In the genomic region with DNA sequence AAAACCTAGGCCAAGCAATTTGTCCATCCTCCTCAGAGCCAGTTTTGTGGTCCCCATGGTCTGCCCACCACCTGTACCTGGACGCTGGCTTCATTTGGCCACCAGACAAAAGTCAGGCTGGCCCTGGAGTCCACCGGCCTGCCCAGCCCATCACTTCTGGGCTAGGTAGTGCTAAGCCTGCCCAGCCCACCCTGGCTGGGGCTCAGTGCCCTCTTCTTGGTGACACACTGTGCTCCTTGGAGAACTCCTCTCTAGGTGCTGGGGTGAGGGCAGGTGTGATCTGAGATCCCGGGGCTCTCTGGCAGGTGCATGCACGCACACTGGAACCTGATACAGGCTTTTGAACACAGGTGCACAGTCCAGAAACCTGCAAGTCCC, we compare ENCODE assay signal across 10 cellular contexts. TPM values are rescaled to one million over a fixed set of nuclear protein-coding genes. Genes with fewer than 3 reads are reported as not detected.
DNase-seq lines count a peak whose midpoint lies in the region; ATAC-seq, FAIRE-seq and TF ChIP-seq lines count a peak whose summit lies in the region.
"Had no signal": no experiment of that assay in that cellular context is flagged by ENCODE, and none has a peak within 500 bp of the region (broad histone marks: within the 10 kb centered on the region; RNA-seq: fewer than 3 reads in every experiment).

No MANE protein-coding gene starts in this region.

- WGBS in HepG2 (ENCODE audit: low lambda C conversion rate) = 0% methylated on average over 3 of the region's 4 CpGs

- H3K4me3 Mint-ChIP-seq in activated naive CD4-positive, alpha-beta T cell treated with anti-CD3 and anti-CD28 coated beads, Interleukin-2, amount 50 U/mL, for 24 hours = peak overlapping the region; percentile 88
- H3K4me3 Mint-ChIP-seq in activated naive CD8-positive, alpha-beta T cell treated with anti-CD3 and anti-CD28 coated beads, Interleukin-2, amount 10 ng/mL, durations not matched to agents 7 days and 5 days = peak overlapping the region; percentile 88
- peak overlapping the region; percentile 91 for H3K4me3 Mint-ChIP-seq in type B pancreatic cell

- TF ChIP-seq POLR2A in HepG2 (IDR thresholded peaks at IDR 0.05; ENCODE audit: insufficient read depth in 1 of 2, low read depth in 2 of 2, low read length in 2 of 2) = no peak

- peak overlapping the region; percentile 77 to 97 (median 94) for H3K4me3 ChIP-seq in HepG2 (replicated peaks in 1 of 3; ENCODE audit: insufficient read depth in 1 of 3, low read depth in 2 of 3, low read length in 3 of 3)

- peaks cover 4% of the 10 kb centered on the region; the same call in 1 of the 2 replicates for H4K20me1 ChIP-seq in HepG2 (ENCODE audit: insufficient read depth, low read length)

- no peak for FAIRE-seq in HepG2 (lab: Jason Lieb, UNC)
- FAIRE-seq: pancreas had no signal

- no peak for DNase-seq in activated naive CD4-positive, alpha-beta T cell treated with Interleukin-2 at 50 U/mL for 16 hours
- DNase-seq in activated naive CD8-positive, alpha-beta T cell treated with anti-CD3 and anti-CD28 coated beads, Interleukin-2, amount 10 ng/mL, durations not matched to agents 7 days and 5 days = peak; percentile 31
- DNase-seq in HepG2 (ENCODE audit: low spot score) (no peak), type B pancreatic cell (ENCODE audit: extremely low spot score, unreplicated experiment) (no peak), caudate nucleus (lab: John Stamatoyannopoulos, UW) (no peak), kidney glomerular epithelial cell (lab: John Stamatoyannopoulos, UW) (no peak)
- DNase-seq: central memory CD4-positive, alpha-beta T cell; pancreas had no signal

- BruUV-seq in HepG2 (replicated peaks; lab: Mats Ljungman, UMichigan) = TSS peak; percentile 96

- H3K36me3 Mint-ChIP-seq in activated naive CD4-positive, alpha-beta T cell treated with anti-CD3 and anti-CD28 coated beads, Interleukin-2, amount 50 U/mL, for 24 hours = peaks cover 2% of the 10 kb centered on the region
- peaks cover 3% of the 10 kb centered on the region for H3K36me3 Mint-ChIP-seq in activated naive CD8-positive, alpha-beta T cell treated with anti-CD3 and anti-CD28 coated beads, Interleukin-2, amount 10 ng/mL, durations not matched to agents 7 days and 5 days
- peaks cover 6% of the 10 kb centered on the region for H3K36me3 Mint-ChIP-seq in type B pancreatic cell

- H3K27ac Mint-ChIP-seq in activated naive CD4-positive, alpha-beta T cell treated with anti-CD3 and anti-CD28 coated beads, Interleukin-2, amount 50 U/mL, for 24 hours = no peak overlapping the region
- H3K27ac Mint-ChIP-seq in activated naive CD8-positive, alpha-beta T cell treated with anti-CD3 and anti-CD28 coated beads, Interleukin-2, amount 10 ng/mL, durations not matched to agents 7 days and 5 days = peak overlapping the region; percentile 84
- H3K27ac Mint-ChIP-seq in type B pancreatic cell = no peak overlapping the region

- POLR2A ChIA-PET in activated naive CD8-positive, alpha-beta T cell treated with anti-CD3 and anti-CD28 coated beads, Interleukin-2, amount 10 ng/mL, durations not matched to agents 7 days and 5 days (lab: Charles Lee) = interaction anchor here (1.0 kb wide), 1 partner anchor 15 kb away, joined by 4 read pairs; the partner anchor contains the start of gene TYSND1
- POLR2A ChIA-PET in HepG2 (lab: Yijun Ruan, JAX) = interaction anchor here (0.7 to 10.3 kb wide), 13 partner anchors 13 to 274 kb away, joined by 3 to 109 read pairs (median 4); partner anchors contain the start of genes PPA1, SAR1A and TYSND1

- H3K27me3 ChIP-seq in HepG2 (ENCODE audit: control insufficient read depth in 1 of 2, insufficient read depth in 2 of 2, low read length in 2 of 2) = no peaks in the 10 kb centered on the region; a peak in 1 of 5 replicates
- H3K27me3 ChIP-seq: pancreas had no signal

- TF ChIP-seq EP300 in HepG2 (IDR thresholded peaks at IDR 0.05; ENCODE audit: low read depth in 2 of 2, low read length in 2 of 2) = no peak
- TF ChIP-seq EP300 in HepG2 (CRISPR knock-in tag; IDR thresholded peaks at IDR 0.05; ENCODE audit: borderline replicate concordance) = no peak

- H3K9ac ChIP-seq in HepG2 (ENCODE audit: insufficient read depth, low read depth, low read length) = peak overlapping the region; percentile 90

- H3K4me1 ChIP-seq in HepG2 (ENCODE audit: insufficient read depth, low read length) = peaks cover 54% of the 10 kb centered on the region

- H3K4me2 ChIP-seq in HepG2 (ENCODE audit: low read depth, low read length) = peak overlapping the region; percentile 99

- peaks cover 2 to 14% of the 10 kb centered on the region in 2 experiments; a peak in 3 of 5 replicates for H3K36me3 ChIP-seq in HepG2 (replicated peaks in 1 of 2; ENCODE audit: control insufficient read depth in 1 of 2, insufficient read depth in 2 of 2, low read length in 2 of 2)
- H3K36me3 ChIP-seq: pancreas had no signal

- intact Hi-C loops in HepG2 (cut with micrococcal nuclease; ENCODE audit: unreplicated experiment) = no loop called here

- ATAC-seq in activated naive CD8-positive, alpha-beta T cell treated with anti-CD3 and anti-CD28 coated beads, Interleukin-2, amount 10 ng/mL, durations not matched to agents 7 days and 5 days (ENCODE audit: low read depth) = no peak
- ATAC-seq in HepG2 (peak; percentile 27), HG03457 (IDR thresholded peaks at IDR 0.05; ENCODE audit: unreplicated experiment) (no peak)

- H3K27me3 Mint-ChIP-seq in activated naive CD4-positive, alpha-beta T cell treated with anti-CD3 and anti-CD28 coated beads, Interleukin-2, amount 50 U/mL, for 24 hours = no peaks in the 10 kb centered on the region
- H3K27me3 Mint-ChIP-seq in activated naive CD8-positive, alpha-beta T cell treated with anti-CD3 and anti-CD28 coated beads, Interleukin-2, amount 10 ng/mL, durations not matched to agents 7 days and 5 days = no peaks in the 10 kb centered on the region
- H3K27me3 Mint-ChIP-seq in type B pancreatic cell = peaks cover 13% of the 10 kb centered on the region

- no peak for TF ChIP-seq CTCF in HepG2 (CRISPR knock-in tag; IDR thresholded peaks at IDR 0.05)
- TF ChIP-seq CTCF in type B pancreatic cell (conservative IDR thresholded peaks at IDR 0.05) = no peak

- H3K27ac ChIP-seq in HepG2 (ENCODE audit: extremely low read length, insufficient read depth, low read length) (peak overlapping the region; percentile 97), caudate nucleus (ENCODE audit: low read depth, low read length) (no peak overlapping the region)

- H3K9me3 Mint-ChIP-seq in activated naive CD4-positive, alpha-beta T cell treated with anti-CD3 and anti-CD28 coated beads, Interleukin-2, amount 50 U/mL, for 24 hours = no peaks in the 10 kb centered on the region
- no peaks in the 10 kb centered on the region for H3K9me3 Mint-ChIP-seq in activated naive CD8-positive, alpha-beta T cell treated with anti-CD3 and anti-CD28 coated beads, Interleukin-2, amount 10 ng/mL, durations not matched to agents 7 days and 5 days
- no peaks in the 10 kb centered on the region for H3K9me3 Mint-ChIP-seq in type B pancreatic cell

- no peak for TF ChIP-seq RAD21 in HepG2 (CRISPR knock-in tag; IDR thresholded peaks at IDR 0.05)

- H3K79me2 ChIP-seq in HepG2 (ENCODE audit: insufficient read depth, low read length) = peaks cover 48% of the 10 kb centered on the region

- H2AFZ ChIP-seq in HepG2 (ENCODE audit: low read length) = no peak overlapping the region

- peaks cover 23% of the 10 kb centered on the region for H3K4me1 Mint-ChIP-seq in activated naive CD4-positive, alpha-beta T cell treated with anti-CD3 and anti-CD28 coated beads, Interleukin-2, amount 50 U/mL, for 24 hours
- H3K4me1 Mint-ChIP-seq in activated naive CD8-positive, alpha-beta T cell treated with anti-CD3 and anti-CD28 coated beads, Interleukin-2, amount 10 ng/mL, durations not matched to agents 7 days and 5 days = peaks cover 27% of the 10 kb centered on the region
- H3K4me1 Mint-ChIP-seq in type B pancreatic cell (ENCODE audit: unreplicated experiment) = peaks cover 15% of the 10 kb centered on the region

- H3K9me3 ChIP-seq in HepG2 (ENCODE audit: low read length) = no peaks in the 10 kb centered on the region
- H3K9me3 ChIP-seq: pancreas had no signal

- in situ Hi-C loops in HepG2 (cut with HindIII; ENCODE audit: extremely low pct_ligation_motif_present, low pct_unique_long_range_greater_than_20kb) = no loop called here

- CTCF ChIA-PET in HepG2 (lab: Yijun Ruan, JAX; ENCODE audit: low intra/inter-chr PET ratio, low total read pairs) = interaction anchor here (1.2 to 1.7 kb wide), 2 partner anchors 15 kb away, joined by 4 to 5 read pairs; partner anchors contain the start of gene TYSND1

RNA-seq across cellular contexts. Expression of gene AIFM2, which starts 1.1 kb away (rescaled TPM):
- total RNA-seq in activated naive CD8-positive, alpha-beta T cell treated with anti-CD3 and anti-CD28 coated beads, Interleukin-2, amount 10 ng/mL, durations not matched to agents 7 days and 5 days = 1 to 10 TPM; 7.3 to 7.9 TPM
- total RNA-seq in HepG2 (2016; rRNA removed; fragmentation: Illumina TruSeq; extraction: Trizol) (20.3 and 29.6 TPM in 2 replicates), type B pancreatic cell (ENCODE audit: low replicate concordance) (5.8 and 8.9 TPM in 2 replicates)
- 5.3 and 5.8 TPM in 2 replicates for total RNA-seq in HepG2 (2016; cell fraction: cytosol; rRNA removed; fragmentation: Illumina TruSeq; extraction: Trizol; ENCODE audit: low read depth)
- total RNA-seq in HepG2 (2016; cell fraction: insoluble cytoplasmic fraction; rRNA removed; fragmentation: Illumina TruSeq; extraction: Trizol) = 20.5 and 28.1 TPM in 2 replicates
- 15.5 and 15.7 TPM in 2 replicates for total RNA-seq in HepG2 (2016; cell fraction: membrane; rRNA removed; fragmentation: Illumina TruSeq; extraction: Trizol)
- 19.1 and 21.7 TPM in 2 replicates for total RNA-seq in HepG2 (2016; cell fraction: nucleus; rRNA removed; fragmentation: Illumina TruSeq; extraction: Trizol)
- 29.5 and 36.9 TPM in 2 replicates for polyA plus RNA-seq in HepG2 (2011; rRNA removed)
- 33.7 and 37.4 TPM in 2 replicates for polyA plus RNA-seq in HepG2 (2011; cell fraction: cytosol; rRNA removed)
- polyA plus RNA-seq in HepG2 (2011; cell fraction: nucleus; rRNA removed) = 23.7 and 28.1 TPM in 2 replicates
- 17.3 and 23.0 TPM in 2 replicates for polyA plus RNA-seq in HepG2 (2012)
- 14.4 and 15.8 TPM in 2 replicates for polyA plus RNA-seq in HepG2 (2016; cell fraction: cytosol; fragmentation: Illumina TruSeq; extraction: Trizol; ENCODE audit: low read depth)
- polyA plus RNA-seq in HepG2 (2016; cell fraction: insoluble cytoplasmic fraction; fragmentation: Illumina TruSeq; extraction: Trizol; ENCODE audit: low read depth) = 62.5 and 67.2 TPM in 2 replicates
- polyA plus RNA-seq in HepG2 (2016; cell fraction: membrane; fragmentation: Illumina TruSeq; extraction: Trizol; ENCODE audit: low read depth) = 20.3 and 20.6 TPM in 2 replicates
- 51.6 and 53.4 TPM in 2 replicates for polyA plus RNA-seq in HepG2 (2016; cell fraction: nucleus; fragmentation: Illumina TruSeq; extraction: Trizol; ENCODE audit: insufficient read depth, low read depth)
- polyA minus RNA-seq in HepG2 (2011; rRNA and poly(A)+ RNA removed; ENCODE audit: low replicate concordance) = 21.2 and 33.7 TPM in 2 replicates
- 10.0 and 12.4 TPM in 2 replicates for polyA minus RNA-seq in HepG2 (2011; cell fraction: cytosol; rRNA and poly(A)+ RNA removed)
- polyA minus RNA-seq in HepG2 (2011; cell fraction: nucleus; rRNA and poly(A)+ RNA removed) = 15.5 and 16.9 TPM in 2 replicates

RNA-seq across cellular contexts. Expression of gene TYSND1, which starts 15.0 kb away (rescaled TPM):
- total RNA-seq in activated naive CD8-positive, alpha-beta T cell treated with anti-CD3 and anti-CD28 coated beads, Interleukin-2, amount 10 ng/mL, durations not matched to agents 7 days and 5 days = 10 to 100 TPM; 18.4 to 19.0 TPM
- total RNA-seq in HepG2 (2016; rRNA removed; fragmentation: Illumina TruSeq; extraction: Trizol) = 6.8 and 8.9 TPM in 2 replicates
- total RNA-seq in HepG2 (2016; cell fraction: cytosol; rRNA removed; fragmentation: Illumina TruSeq; extraction: Trizol; ENCODE audit: low read depth) = 2.8 and 2.9 TPM in 2 replicates
- 6.9 and 8.5 TPM in 2 replicates for total RNA-seq in HepG2 (2016; cell fraction: insoluble cytoplasmic fraction; rRNA removed; fragmentation: Illumina TruSeq; extraction: Trizol)
- total RNA-seq in HepG2 (2016; cell fraction: membrane; rRNA removed; fragmentation: Illumina TruSeq; extraction: Trizol) = 4.6 and 5.0 TPM in 2 replicates
- 8.5 and 8.7 TPM in 2 replicates for total RNA-seq in HepG2 (2016; cell fraction: nucleus; rRNA removed; fragmentation: Illumina TruSeq; extraction: Trizol)
- 3.3 and 4.6 TPM in 2 replicates for polyA plus RNA-seq in HepG2 (2011; rRNA removed)
- 2.7 and 3.0 TPM in 2 replicates for polyA plus RNA-seq in HepG2 (2011; cell fraction: cytosol; rRNA removed)
- polyA plus RNA-seq in HepG2 (2011; cell fraction: nucleus; rRNA removed) = 9.5 and 11.8 TPM in 2 replicates
- 3.2 and 4.1 TPM in 2 replicates for polyA plus RNA-seq in HepG2 (2012)
- polyA plus RNA-seq in HepG2 (2016; cell fraction: cytosol; fragmentation: Illumina TruSeq; extraction: Trizol; ENCODE audit: low read depth) = 1.8 and 2.0 TPM in 2 replicates
- 5.6 and 5.9 TPM in 2 replicates for polyA plus RNA-seq in HepG2 (2016; cell fraction: insoluble cytoplasmic fraction; fragmentation: Illumina TruSeq; extraction: Trizol; ENCODE audit: low read depth)
- polyA plus RNA-seq in HepG2 (2016; cell fraction: membrane; fragmentation: Illumina TruSeq; extraction: Trizol; ENCODE audit: low read depth) = 2.8 and 3.0 TPM in 2 replicates
- 13.4 and 14.6 TPM in 2 replicates for polyA plus RNA-seq in HepG2 (2016; cell fraction: nucleus; fragmentation: Illumina TruSeq; extraction: Trizol; ENCODE audit: insufficient read depth, low read depth)
- polyA minus RNA-seq in HepG2 (2011; rRNA and poly(A)+ RNA removed; ENCODE audit: low replicate concordance) = 6.5 and 19.5 TPM in 2 replicates
- 2.1 and 3.2 TPM in 2 replicates for polyA minus RNA-seq in HepG2 (2011; cell fraction: cytosol; rRNA and poly(A)+ RNA removed)
- polyA minus RNA-seq in HepG2 (2011; cell fraction: nucleus; rRNA and poly(A)+ RNA removed) = 4.1 and 4.4 TPM in 2 replicates
- total RNA-seq in type B pancreatic cell (ENCODE audit: low replicate concordance) = 17.5 and 18.1 TPM in 2 replicates

RNA-seq across cellular contexts. Expression of gene SAR1A, which starts 38.8 kb away (rescaled TPM):
- 100 to 1,000 TPM; 131 to 134 TPM for total RNA-seq in activated naive CD8-positive, alpha-beta T cell treated with anti-CD3 and anti-CD28 coated beads, Interleukin-2, amount 10 ng/mL, durations not matched to agents 7 days and 5 days
- 104 and 117 TPM in 2 replicates for total RNA-seq in HepG2 (2016; rRNA removed; fragmentation: Illumina TruSeq; extraction: Trizol)
- total RNA-seq in HepG2 (2016; cell fraction: cytosol; rRNA removed; fragmentation: Illumina TruSeq; extraction: Trizol; ENCODE audit: low read depth) = 53.7 and 67.8 TPM in 2 replicates
- total RNA-seq in HepG2 (2016; cell fraction: insoluble cytoplasmic fraction; rRNA removed; fragmentation: Illumina TruSeq; extraction: Trizol) = 98.6 and 118 TPM in 2 replicates
- total RNA-seq in HepG2 (2016; cell fraction: membrane; rRNA removed; fragmentation: Illumina TruSeq; extraction: Trizol) = 40.3 and 46.7 TPM in 2 replicates
- total RNA-seq in HepG2 (2016; cell fraction: nucleus; rRNA removed; fragmentation: Illumina TruSeq; extraction: Trizol) = 88.9 and 106 TPM in 2 replicates
- 42.7 and 51.4 TPM in 2 replicates for polyA plus RNA-seq in HepG2 (2011; rRNA removed)
- polyA plus RNA-seq in HepG2 (2011; cell fraction: cytosol; rRNA removed) = 18.7 and 26.3 TPM in 2 replicates
- 20.6 and 21.6 TPM in 2 replicates for polyA plus RNA-seq in HepG2 (2011; cell fraction: nucleus; rRNA removed)
- 43.4 and 54.2 TPM in 2 replicates for polyA plus RNA-seq in HepG2 (2012)
- polyA plus RNA-seq in HepG2 (2016; cell fraction: cytosol; fragmentation: Illumina TruSeq; extraction: Trizol; ENCODE audit: low read depth) = 17.3 and 19.4 TPM in 2 replicates
- 65.1 and 69.7 TPM in 2 replicates for polyA plus RNA-seq in HepG2 (2016; cell fraction: insoluble cytoplasmic fraction; fragmentation: Illumina TruSeq; extraction: Trizol; ENCODE audit: low read depth)
- 14.1 and 16.4 TPM in 2 replicates for polyA plus RNA-seq in HepG2 (2016; cell fraction: membrane; fragmentation: Illumina TruSeq; extraction: Trizol; ENCODE audit: low read depth)
- polyA plus RNA-seq in HepG2 (2016; cell fraction: nucleus; fragmentation: Illumina TruSeq; extraction: Trizol; ENCODE audit: insufficient read depth, low read depth) = 125 and 135 TPM in 2 replicates
- polyA minus RNA-seq in HepG2 (2011; rRNA and poly(A)+ RNA removed; ENCODE audit: low replicate concordance) = 86.9 and 186 TPM in 2 replicates
- 41.2 and 47.2 TPM in 2 replicates for polyA minus RNA-seq in HepG2 (2011; cell fraction: cytosol; rRNA and poly(A)+ RNA removed)
- polyA minus RNA-seq in HepG2 (2011; cell fraction: nucleus; rRNA and poly(A)+ RNA removed) = 43.6 and 52.5 TPM in 2 replicates
- total RNA-seq in type B pancreatic cell (ENCODE audit: low replicate concordance) = 131 and 153 TPM in 2 replicates
